21 cellular contexts compared by ENCODE assay signal in genomic region chr13:86567119-86567518, GRCh38.
A peak's percentile ranks its signal among the peaks of the same experiment; 100 is the strongest.
DNase-seq lines count a peak whose midpoint lies in the region; ATAC-seq, FAIRE-seq and TF ChIP-seq lines count a peak whose summit lies in the region.
"Had no signal": no experiment of that assay in that cellular context is flagged by ENCODE, and none has a peak within 500 bp of the region (broad histone marks: within the 10 kb centered on the region; RNA-seq: fewer than 3 reads in every experiment).

No MANE protein-coding gene starts in this region.

- H3K4me1 Mint-ChIP-seq in T-cell: no peaks in the 10 kb centered on the region

- no peaks in the 10 kb centered on the region for H3K79me2 ChIP-seq in hepatocyte

- no peaks in the 10 kb centered on the region for H3K9me3 ChIP-seq in hepatocyte (ENCODE audit: low read depth)
- H3K9me3 ChIP-seq: colonic mucosa, stomach, vagina had no signal

- H3K36me3 Mint-ChIP-seq in T-cell: no peaks in the 10 kb centered on the region

- 71% methylated on average over 3 of the region's 3 CpGs for WGBS in hepatocyte (ENCODE audit: low lambda C conversion rate, missing lambda C conversion rate)

- TF ChIP-seq CTCF in D721Med (IDR thresholded peaks at IDR 0.05; ENCODE audit: insufficient read depth, missing control alignments) (peak; percentile 18), hepatocyte (IDR thresholded peaks at IDR 0.05; ENCODE audit: poor library complexity) (peak; percentile 30)

- no peaks in the 10 kb centered on the region for H3K36me3 ChIP-seq in hepatocyte (replicated peaks; ENCODE audit: insufficient read depth, low read depth)
- H3K36me3 ChIP-seq: colonic mucosa, spleen, stomach, vagina had no signal

- H3K4me1 ChIP-seq in hepatocyte (ENCODE audit: insufficient read depth): no peaks in the 10 kb centered on the region
- H3K4me1 ChIP-seq: colonic mucosa, spleen, stomach, vagina had no signal

- no peak for FAIRE-seq in D721Med (lab: Jason Lieb, UNC)
- FAIRE-seq: GM12891 had no signal

- no peaks in the 10 kb centered on the region for H3K27me3 Mint-ChIP-seq in T-cell

- POLR2A ChIA-PET in HEK293T (lab: Yijun Ruan, JAX) (no interaction called here), T-cell (lab: Charles Lee) (no interaction called here)

- no peaks in the 10 kb centered on the region for H3K9me2 ChIP-seq in hepatocyte (replicated peaks; ENCODE audit: insufficient read depth)

- no peak overlapping the region for H3K4me3 ChIP-seq in hepatocyte
- H3K4me3 ChIP-seq: colonic mucosa, spleen, stomach, vagina had no signal

- no peaks in the 10 kb centered on the region for H4K20me1 ChIP-seq in hepatocyte (ENCODE audit: insufficient read depth, poor library complexity, severe bottlenecking)

- H2AFZ ChIP-seq in hepatocyte: no peak overlapping the region

- no peaks in the 10 kb centered on the region for H3K27me3 ChIP-seq in hepatocyte
- H3K27me3 ChIP-seq: colonic mucosa, spleen, stomach, vagina had no signal

- peaks cover 4 to 7% (median 5%) of the 10 kb centered on the region in 3 donors for H3K9me3 Mint-ChIP-seq in T-cell

- H3K4me3 Mint-ChIP-seq in T-cell: no peak overlapping the region
- H3K4me3 Mint-ChIP-seq: activated CD8-positive, alpha-beta T cell treated with anti-CD3 and anti-CD28 coated beads, Interleukin-2, amount 10 ng/mL, durations not matched to agents 7 days and 5 days had no signal

- H3K27ac ChIP-seq in hepatocyte: no peak overlapping the region
- H3K27ac ChIP-seq: colonic mucosa, spleen, stomach, vagina had no signal

- H3K27ac Mint-ChIP-seq in T-cell: no peak overlapping the region
- H3K27ac Mint-ChIP-seq: activated CD8-positive, alpha-beta T cell treated with anti-CD3 and anti-CD28 coated beads, Interleukin-2, amount 10 ng/mL, durations not matched to agents 7 days and 5 days; activated T-helper 2 cell treated with anti-CD3 and anti-CD28 coated beads, Interferon-gamma antibody, Interleukin-2, Interleukin-4, amounts not matched to agents 10 μg/mL and 5 μg/mL and 100 μg/mL, durations not matched to agents 14 hours and 24 hours and 36 hours had no signal

- DNase-seq in D721Med (ENCODE audit: insufficient read length, low spot score) (no peak), HEK293T (ENCODE audit: extremely low spot score) (peak; percentile 25), RPMI7951 (ENCODE audit: low read depth) (peak; percentile 30), hepatocyte (ENCODE audit: low spot score) (peak; percentile 8), T-cell (no peak), HK-2 (ENCODE audit: unreplicated experiment) (no peak)
- DNase-seq in activated CD4-positive, alpha-beta T cell treated with anti-CD3 and anti-CD28 coated beads for 48 hours: no peak
- DNase-seq: activated CD8-positive, alpha-beta T cell treated with anti-CD3 and anti-CD28 coated beads, Interleukin-2, amount 10 ng/mL, durations not matched to agents 7 days and 5 days; AML-193; colonic mucosa; DMS79 treated with DMSO at 0.1 percent for 48 hours; left colon; NCI-H2171 treated with DMSO at 0.1 percent for 48 hours; NK-92 treated with Interleukin-12 subunit alpha and Interleukin-12 subunit beta, amount 100 ng/mL, for 24 hours; spleen; stomach had no signal

- H3K4me2 ChIP-seq in hepatocyte: no peak overlapping the region

- ATAC-seq in HG03354 (IDR thresholded peaks at IDR 0.05; ENCODE audit: poor library complexity, severe bottlenecking, unreplicated experiment) (no peak), T-cell (replicated peaks in 1 of 4) (no peak)
- ATAC-seq: activated CD8-positive, alpha-beta T cell treated with anti-CD3 and anti-CD28 coated beads, Interleukin-2, amount 10 ng/mL, durations not matched to agents 7 days and 5 days; esophagus mucosa; left colon had no signal

- CTCF ChIA-PET in HEK293T (lab: Yijun Ruan, JAX): interaction anchor here (1.5 kb wide), 1 partner anchor 707 kb away, joined by 4 read pairs; no protein-coding TSS in a partner anchor
- CTCF ChIA-PET in T-cell (lab: Charles Lee): no interaction called here

TF ChIP-seq in HEK293T, 16 proteins besides CTCF, POLR2A, EP300 and RAD21:
- TF ChIP-seq L3MBTL2 (conservative IDR thresholded peaks at IDR 0.05) (no peak), FOXK2 (IDR thresholded peaks at IDR 0.05) (no peak), FOXM1 (IDR thresholded peaks at IDR 0.05; ENCODE audit: borderline replicate concordance) (no peak), HDGF (IDR thresholded peaks at IDR 0.05; ENCODE audit: borderline replicate concordance) (no peak), NFRKB (IDR thresholded peaks at IDR 0.05) (no peak), ARNT (IDR thresholded peaks at IDR 0.05) (no peak), ELF4 (IDR thresholded peaks at IDR 0.05) (no peak)

Comparison
In these comparisons a context has a peak if more than half of its experiments do, and no peak if none do; other contexts are left out.
1. DNase-seq: peak in HEK293T (single experiment), RPMI7951 (single experiment) and hepatocyte (single experiment); none in D721Med (single experiment), activated CD4-positive, alpha-beta T cell treated with anti-CD3 and anti-CD28 coated beads for 48 hours (single experiment), T-cell (0 of 34) and HK-2 (single experiment).